1 cellular context compared by ENCODE assay signal in the genomic region with DNA sequence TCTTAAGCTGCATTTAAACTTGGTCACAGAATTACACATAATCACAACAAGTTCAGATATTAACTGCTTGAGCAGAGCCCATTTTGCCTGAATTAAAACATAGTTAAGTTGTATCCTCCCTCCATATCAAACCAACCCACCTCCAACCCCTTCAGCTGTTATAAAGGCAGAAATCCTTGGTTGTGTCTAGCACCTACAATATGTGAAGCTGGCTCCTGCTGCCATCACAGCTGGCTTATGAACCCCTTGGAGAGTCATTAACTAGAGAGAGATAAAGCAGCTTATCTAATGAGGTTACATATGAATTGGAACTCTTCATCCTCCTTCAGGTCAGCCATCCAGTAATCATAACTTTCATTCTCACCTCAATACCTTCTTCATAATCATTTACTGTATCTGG.
TF ChIP-seq lines count a peak whose summit lies in the region.

No MANE protein-coding gene starts in this region.

TF ChIP-seq in GM23338, 12 proteins besides CTCF, POLR2A, EP300 and RAD21 (continued from another document):
- TF ChIP-seq, protein P1, sequence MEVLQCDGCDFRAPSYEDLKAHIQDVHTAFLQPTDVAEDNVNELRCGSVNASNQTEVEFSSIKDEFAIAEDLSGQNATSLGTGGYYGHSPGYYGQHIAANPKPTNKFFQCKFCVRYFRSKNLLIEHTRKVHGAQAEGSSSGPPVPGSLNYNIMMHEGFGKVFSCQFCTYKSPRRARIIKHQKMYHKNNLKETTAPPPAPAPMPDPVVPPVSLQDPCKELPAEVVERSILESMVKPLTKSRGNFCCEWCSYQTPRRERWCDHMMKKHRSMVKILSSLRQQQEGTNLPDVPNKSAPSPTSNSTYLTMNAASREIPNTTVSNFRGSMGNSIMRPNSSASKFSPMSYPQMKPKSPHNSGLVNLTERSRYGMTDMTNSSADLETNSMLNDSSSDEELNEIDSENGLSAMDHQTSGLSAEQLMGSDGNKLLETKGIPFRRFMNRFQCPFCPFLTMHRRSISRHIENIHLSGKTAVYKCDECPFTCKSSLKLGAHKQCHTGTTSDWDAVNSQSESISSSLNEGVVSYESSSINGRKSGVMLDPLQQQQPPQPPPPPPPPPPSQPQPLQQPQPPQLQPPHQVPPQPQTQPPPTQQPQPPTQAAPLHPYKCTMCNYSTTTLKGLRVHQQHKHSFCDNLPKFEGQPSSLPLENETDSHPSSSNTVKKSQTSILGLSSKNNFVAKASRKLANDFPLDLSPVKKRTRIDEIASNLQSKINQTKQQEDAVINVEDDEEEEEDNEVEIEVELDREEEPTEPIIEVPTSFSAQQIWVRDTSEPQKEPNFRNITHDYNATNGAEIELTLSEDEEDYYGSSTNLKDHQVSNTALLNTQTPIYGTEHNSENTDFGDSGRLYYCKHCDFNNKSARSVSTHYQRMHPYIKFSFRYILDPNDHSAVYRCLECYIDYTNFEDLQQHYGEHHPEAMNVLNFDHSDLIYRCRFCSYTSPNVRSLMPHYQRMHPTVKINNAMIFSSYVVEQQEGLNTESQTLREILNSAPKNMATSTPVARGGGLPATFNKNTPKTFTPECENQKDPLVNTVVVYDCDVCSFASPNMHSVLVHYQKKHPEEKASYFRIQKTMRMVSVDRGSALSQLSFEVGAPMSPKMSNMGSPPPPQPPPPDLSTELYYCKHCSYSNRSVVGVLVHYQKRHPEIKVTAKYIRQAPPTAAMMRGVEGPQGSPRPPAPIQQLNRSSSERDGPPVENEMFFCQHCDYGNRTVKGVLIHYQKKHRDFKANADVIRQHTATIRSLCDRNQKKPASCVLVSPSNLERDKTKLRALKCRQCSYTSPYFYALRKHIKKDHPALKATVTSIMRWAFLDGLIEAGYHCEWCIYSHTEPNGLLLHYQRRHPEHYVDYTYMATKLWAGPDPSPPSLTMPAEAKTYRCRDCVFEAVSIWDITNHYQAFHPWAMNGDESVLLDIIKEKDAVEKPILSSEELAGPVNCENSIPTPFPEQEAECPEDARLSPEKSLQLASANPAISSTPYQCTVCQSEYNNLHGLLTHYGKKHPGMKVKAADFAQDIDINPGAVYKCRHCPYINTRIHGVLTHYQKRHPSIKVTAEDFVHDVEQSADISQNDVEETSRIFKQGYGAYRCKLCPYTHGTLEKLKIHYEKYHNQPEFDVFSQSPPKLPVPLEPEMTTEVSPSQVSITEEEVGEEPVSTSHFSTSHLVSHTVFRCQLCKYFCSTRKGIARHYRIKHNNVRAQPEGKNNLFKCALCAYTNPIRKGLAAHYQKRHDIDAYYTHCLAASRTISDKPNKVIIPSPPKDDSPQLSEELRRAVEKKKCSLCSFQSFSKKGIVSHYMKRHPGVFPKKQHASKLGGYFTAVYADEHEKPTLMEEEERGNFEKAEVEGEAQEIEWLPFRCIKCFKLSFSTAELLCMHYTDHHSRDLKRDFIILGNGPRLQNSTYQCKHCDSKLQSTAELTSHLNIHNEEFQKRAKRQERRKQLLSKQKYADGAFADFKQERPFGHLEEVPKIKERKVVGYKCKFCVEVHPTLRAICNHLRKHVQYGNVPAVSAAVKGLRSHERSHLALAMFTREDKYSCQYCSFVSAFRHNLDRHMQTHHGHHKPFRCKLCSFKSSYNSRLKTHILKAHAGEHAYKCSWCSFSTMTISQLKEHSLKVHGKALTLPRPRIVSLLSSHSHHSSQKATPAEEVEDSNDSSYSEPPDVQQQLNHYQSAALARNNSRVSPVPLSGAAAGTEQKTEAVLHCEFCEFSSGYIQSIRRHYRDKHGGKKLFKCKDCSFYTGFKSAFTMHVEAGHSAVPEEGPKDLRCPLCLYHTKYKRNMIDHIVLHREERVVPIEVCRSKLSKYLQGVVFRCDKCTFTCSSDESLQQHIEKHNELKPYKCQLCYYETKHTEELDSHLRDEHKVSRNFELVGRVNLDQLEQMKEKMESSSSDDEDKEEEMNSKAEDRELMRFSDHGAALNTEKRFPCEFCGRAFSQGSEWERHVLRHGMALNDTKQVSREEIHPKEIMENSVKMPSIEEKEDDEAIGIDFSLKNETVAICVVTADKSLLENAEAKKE (CRISPR knock-in tag; IDR thresholded peaks at IDR 0.05), result no peak
- TF ChIP-seq POLR2AphosphoS5 (IDR thresholded peaks at IDR 0.05; ENCODE audit: low read depth) (no peak), NANOG (IDR thresholded peaks at IDR 0.05; ENCODE audit: borderline replicate concordance) (no peak), STAT1 (IDR thresholded peaks at IDR 0.05; ENCODE audit: unreplicated experiment) (no peak), ZNF114 (CRISPR knock-in tag; IDR thresholded peaks at IDR 0.05) (no peak)
